8 cellular contexts compared by ENCODE assay signal in genomic region chr14:24051162-24051788, GRCh38. TPM values are rescaled to one million over a fixed set of nuclear protein-coding genes. Genes with fewer than 3 reads are reported as not detected.
A peak's percentile ranks its signal among the peaks of the same experiment; 100 is the strongest.
DNase-seq lines count a peak whose midpoint lies in the region; ATAC-seq and TF ChIP-seq lines count a peak whose summit lies in the region.

No MANE protein-coding gene starts in this region.

- no peaks in the 10 kb centered on the region for H3K36me3 Mint-ChIP-seq in activated CD8-positive, alpha-beta memory T cell treated with anti-CD3 and anti-CD28 coated beads, Interleukin-2, amount 10 ng/mL, durations not matched to agents 7 days and 5 days

- no peak for TF ChIP-seq CTCF in dorsolateral prefrontal cortex (IDR thresholded peaks at IDR 0.05 in 54 of 56, conservative IDR thresholded peaks at IDR 0.05 in 2 of 56; ENCODE audit: low read depth in 1 of 56, partially characterized antibody in 56 of 56)

- H3K9me3 ChIP-seq in muscle layer of duodenum (ENCODE audit: control insufficient read depth in 1 of 2, low read length in 2 of 2), result no peaks in the 10 kb centered on the region

- H3K36me3 ChIP-seq in muscle layer of duodenum (ENCODE audit: control insufficient read depth in 1 of 2, insufficient read depth in 2 of 2, low read length in 2 of 2), result no peaks in the 10 kb centered on the region

- peaks cover 33% of the 10 kb centered on the region for H3K27me3 Mint-ChIP-seq in activated CD8-positive, alpha-beta memory T cell treated with anti-CD3 and anti-CD28 coated beads, Interleukin-2, amount 10 ng/mL, durations not matched to agents 7 days and 5 days

- CTCF ChIA-PET in activated CD8-positive, alpha-beta memory T cell treated with anti-CD3 and anti-CD28 coated beads, Interleukin-2, amount 10 ng/mL, durations not matched to agents 7 days and 5 days (lab: Charles Lee), result interaction anchor here (1.2 to 3.1 kb wide), 8 partner anchors 10 to 63 kb away, joined by 3 to 21 read pairs (median 6); partner anchors contain the start of genes DCAF11 and NRL

- peak overlapping the region; percentile 32 for H3K27ac Mint-ChIP-seq in activated CD8-positive, alpha-beta memory T cell treated with anti-CD3 and anti-CD28 coated beads, Interleukin-2, amount 10 ng/mL, durations not matched to agents 7 days and 5 days

- ATAC-seq in activated CD8-positive, alpha-beta memory T cell treated with anti-CD3 and anti-CD28 coated beads, Interleukin-2, amount 10 ng/mL, durations not matched to agents 7 days and 5 days, result no peak
- no peak for ATAC-seq in HG03175 (IDR thresholded peaks at IDR 0.05; ENCODE audit: unreplicated experiment)

- peaks cover 16% of the 10 kb centered on the region for H3K4me1 Mint-ChIP-seq in activated CD8-positive, alpha-beta memory T cell treated with anti-CD3 and anti-CD28 coated beads, Interleukin-2, amount 10 ng/mL, durations not matched to agents 7 days and 5 days

- peak; percentile 40 for DNase-seq in activated CD8-positive, alpha-beta memory T cell treated with anti-CD3 and anti-CD28 coated beads, Interleukin-2, amount 10 ng/mL, durations not matched to agents 7 days and 5 days
- no peak for DNase-seq in activated CD8-positive, alpha-beta memory T cell treated with anti-CD3 and anti-CD28 coated beads, Interleukin-2, amount 50 U/mL, for 48 hours
- DNase-seq in NCI-H2171 treated with DMSO at 0.1 percent for 48 hours (lab: John Stamatoyannopoulos, UW) (peak; percentile 35), dorsolateral prefrontal cortex (peak in 4 of 10 donors; percentile 35 to 55 (median 43)), COLO668 (lab: John Stamatoyannopoulos, UW; ENCODE audit: unreplicated experiment) (no peak), NCI-H226 (no peak)

- H3K4me3 ChIP-seq in dorsolateral prefrontal cortex (peak overlapping the region; percentile 56 to 91 (median 78)), muscle layer of duodenum (ENCODE audit: low read depth in 1 of 2, low read length in 2 of 2) (peak overlapping the region; percentile 59 to 91)

- H3K27me3 ChIP-seq in dorsolateral prefrontal cortex (no peaks in the 10 kb centered on the region), muscle layer of duodenum (ENCODE audit: low read depth, low read length) (no peaks in the 10 kb centered on the region)

- H3K4me3 Mint-ChIP-seq in activated CD8-positive, alpha-beta memory T cell treated with anti-CD3 and anti-CD28 coated beads, Interleukin-2, amount 10 ng/mL, durations not matched to agents 7 days and 5 days, result peak overlapping the region; percentile 74

- intact Hi-C loops in dorsolateral prefrontal cortex (cut with DNase I), result loop anchor here (5.0 to 10.0 kb wide), 2 partner anchors 39 to 114 kb away; partner anchors contain the start of gene IRF9 (in 1 of the 2)

- peak overlapping the region in 57 of 59 donors; percentile 3 to 97 (median 82) for H3K27ac ChIP-seq in dorsolateral prefrontal cortex
- H3K27ac ChIP-seq in muscle layer of duodenum (ENCODE audit: low read length), result no peak overlapping the region

- no peaks in the 10 kb centered on the region for H3K9me3 Mint-ChIP-seq in activated CD8-positive, alpha-beta memory T cell treated with anti-CD3 and anti-CD28 coated beads, Interleukin-2, amount 10 ng/mL, durations not matched to agents 7 days and 5 days (ENCODE audit: low read depth)

- H3K4me1 ChIP-seq in muscle layer of duodenum (ENCODE audit: control insufficient read depth in 1 of 2, insufficient read depth in 2 of 2, low read length in 2 of 2), result peaks cover 0 to 12% of the 10 kb centered on the region in 2 donors

RNA-seq across cellular contexts. Expression of gene CARMIL3, which starts 0.5 kb away (rescaled TPM):
- 1 to 10 TPM; 2.9 to 3.3 TPM for total RNA-seq in activated CD8-positive, alpha-beta memory T cell treated with anti-CD3 and anti-CD28 coated beads, Interleukin-2, amount 10 ng/mL, durations not matched to agents 7 days and 5 days
- 10 to 100 TPM in 74 of 120 experiments, 1 to 10 TPM in 46; 6.6 to 22.8 (median 11.2) TPM for total RNA-seq in dorsolateral prefrontal cortex

RNA-seq across cellular contexts. Expression of gene CPNE6, which starts 20.1 kb away (rescaled TPM):
- total RNA-seq in activated CD8-positive, alpha-beta memory T cell treated with anti-CD3 and anti-CD28 coated beads, Interleukin-2, amount 10 ng/mL, durations not matched to agents 7 days and 5 days, result under 1 TPM in 1 of 2 experiments, not detected in 1; 0.12 TPM
- total RNA-seq in dorsolateral prefrontal cortex, result 100 to 1,000 TPM in 5 of 120 experiments, 10 to 100 TPM in 115; 35.8 to 117 (median 63.9) TPM

RNA-seq across cellular contexts. Expression of gene PCK2, which starts 42.8 kb away (rescaled TPM):
- 10 to 100 TPM; 61.7 to 87.0 TPM for total RNA-seq in activated CD8-positive, alpha-beta memory T cell treated with anti-CD3 and anti-CD28 coated beads, Interleukin-2, amount 10 ng/mL, durations not matched to agents 7 days and 5 days
- total RNA-seq in dorsolateral prefrontal cortex, result 10 to 100 TPM in 7 of 120 experiments, 1 to 10 TPM in 113; 2.6 to 11.6 (median 6.5) TPM

Comparison
In these comparisons a context has a peak if more than half of its experiments do, and no peak if none do; other contexts are left out.
1. DNase-seq: peak in activated CD8-positive, alpha-beta memory T cell treated with anti-CD3 and anti-CD28 coated beads, Interleukin-2, amount 10 ng/mL, durations not matched to agents 7 days and 5 days (single experiment) and NCI-H2171 treated with DMSO at 0.1 percent for 48 hours (single experiment); none in activated CD8-positive, alpha-beta memory T cell treated with anti-CD3 and anti-CD28 coated beads, Interleukin-2, amount 50 U/mL, for 48 hours (single experiment), COLO668 (single experiment) and NCI-H226 (single experiment).
2. RNA of gene CPNE6, which starts 20.1 kb away (total RNA-seq): 35.8 to 117 TPM in dorsolateral prefrontal cortex; 0.12 TPM in activated CD8-positive, alpha-beta memory T cell treated with anti-CD3 and anti-CD28 coated beads, Interleukin-2, amount 10 ng/mL, durations not matched to agents 7 days and 5 days; every median in the first group is over 10 times any median in the second.
3. RNA of gene PCK2, which starts 42.8 kb away (total RNA-seq): 61.7 to 87.0 TPM in activated CD8-positive, alpha-beta memory T cell treated with anti-CD3 and anti-CD28 coated beads, Interleukin-2, amount 10 ng/mL, durations not matched to agents 7 days and 5 days; 2.6 to 11.6 TPM in dorsolateral prefrontal cortex; every median in the first group is over 4 times any median in the second.